ENCODE assay signal across 8 cellular contexts in the genomic region with DNA sequence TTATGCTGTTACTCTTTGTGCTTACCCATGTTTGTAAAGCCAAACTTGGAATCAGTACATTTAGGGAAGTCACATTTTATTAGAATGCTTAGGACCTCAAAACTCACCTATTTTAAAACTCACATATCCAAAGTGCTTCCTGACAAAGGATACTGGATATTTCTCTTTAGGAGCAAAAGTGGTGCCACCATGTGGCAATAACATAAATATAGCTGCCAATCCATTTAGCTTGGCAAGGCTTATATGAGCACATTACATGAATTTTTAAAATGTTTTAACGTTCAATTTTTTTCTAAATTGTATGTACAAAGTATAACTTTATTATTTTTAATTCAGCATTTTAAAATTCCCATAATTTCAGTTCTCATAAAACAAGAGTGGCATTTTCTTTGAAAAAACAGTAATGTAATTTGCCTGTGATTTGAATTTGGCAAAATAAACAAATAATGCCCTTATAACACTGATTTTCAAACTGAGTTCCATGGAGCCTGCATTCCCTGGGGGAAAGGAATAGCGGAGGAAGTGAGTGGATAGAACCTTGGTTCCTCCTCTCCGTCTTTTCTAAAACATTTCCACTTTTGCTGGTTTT.
A peak's percentile ranks its signal among the peaks of the same experiment; 100 is the strongest.
DNase-seq lines count a peak whose midpoint lies in the region; ATAC-seq and TF ChIP-seq lines count a peak whose summit lies in the region.

No MANE protein-coding gene starts in this region.

- no peaks in the 10 kb centered on the region for H3K9me3 ChIP-seq in psoas muscle

- H3K4me3 ChIP-seq in psoas muscle = no peak overlapping the region

- TF ChIP-seq CTCF in psoas muscle (IDR thresholded peaks at IDR 0.05) = peak; percentile 54

- H3K36me3 ChIP-seq in psoas muscle (ENCODE audit: insufficient read depth in 1 of 2, low read depth in 1 of 2) = no peaks in the 10 kb centered on the region

- no peak overlapping the region for H3K27ac ChIP-seq in psoas muscle

- H3K27me3 ChIP-seq in psoas muscle (ENCODE audit: insufficient read depth in 3 of 3, low read length in 2 of 3) = no peaks in the 10 kb centered on the region

- intact Hi-C loops in psoas muscle (cut with DNase I) = loop anchor here (1.0 to 5.0 kb wide), 2 partner anchors 75 to 214 kb away; no protein-coding TSS in a partner anchor

- peaks cover 32% of the 10 kb centered on the region for H3K4me1 ChIP-seq in psoas muscle

- WGBS in psoas muscle, 3 donors = 56 to 59% (median 57%) methylated on average over 3 of the region's 3 CpGs

- peak; percentile 1 for DNase-seq in SIG-M5 treated with dmso at 0.1 percent for 504 hours (lab: John Stamatoyannopoulos, UW; ENCODE audit: unreplicated experiment)
- DNase-seq in SIG-M5 (lab: John Stamatoyannopoulos, UW) = no peak
- DNase-seq in NCI-H510A (lab: John Stamatoyannopoulos, UW) = peak; percentile 2
- DNase-seq in epidermal melanocyte (ENCODE audit: insufficient read length, low spot score) = peak; percentile 31
- no peak for DNase-seq in psoas muscle
- no peak for DNase-seq in mucosa of gallbladder (ENCODE audit: low spot score)

- peak in 2 of 4 donors; percentile 39 to 55 for ATAC-seq in psoas muscle
- ATAC-seq in GM19467 (IDR thresholded peaks at IDR 0.05; ENCODE audit: unreplicated experiment) = no peak
- no peak for ATAC-seq in HG02885 (IDR thresholded peaks at IDR 0.05; ENCODE audit: poor library complexity, unreplicated experiment)

Comparison
In these comparisons a context has a peak if more than half of its experiments do, and no peak if none do; other contexts are left out.
1. DNase-seq: peak in SIG-M5 treated with dmso at 0.1 percent for 504 hours (single experiment), NCI-H510A (single experiment) and epidermal melanocyte (single experiment); none in SIG-M5 (single experiment), psoas muscle (0 of 2) and mucosa of gallbladder (single experiment).